ENCODE assay signal across 8 cellular contexts in the genomic region with DNA sequence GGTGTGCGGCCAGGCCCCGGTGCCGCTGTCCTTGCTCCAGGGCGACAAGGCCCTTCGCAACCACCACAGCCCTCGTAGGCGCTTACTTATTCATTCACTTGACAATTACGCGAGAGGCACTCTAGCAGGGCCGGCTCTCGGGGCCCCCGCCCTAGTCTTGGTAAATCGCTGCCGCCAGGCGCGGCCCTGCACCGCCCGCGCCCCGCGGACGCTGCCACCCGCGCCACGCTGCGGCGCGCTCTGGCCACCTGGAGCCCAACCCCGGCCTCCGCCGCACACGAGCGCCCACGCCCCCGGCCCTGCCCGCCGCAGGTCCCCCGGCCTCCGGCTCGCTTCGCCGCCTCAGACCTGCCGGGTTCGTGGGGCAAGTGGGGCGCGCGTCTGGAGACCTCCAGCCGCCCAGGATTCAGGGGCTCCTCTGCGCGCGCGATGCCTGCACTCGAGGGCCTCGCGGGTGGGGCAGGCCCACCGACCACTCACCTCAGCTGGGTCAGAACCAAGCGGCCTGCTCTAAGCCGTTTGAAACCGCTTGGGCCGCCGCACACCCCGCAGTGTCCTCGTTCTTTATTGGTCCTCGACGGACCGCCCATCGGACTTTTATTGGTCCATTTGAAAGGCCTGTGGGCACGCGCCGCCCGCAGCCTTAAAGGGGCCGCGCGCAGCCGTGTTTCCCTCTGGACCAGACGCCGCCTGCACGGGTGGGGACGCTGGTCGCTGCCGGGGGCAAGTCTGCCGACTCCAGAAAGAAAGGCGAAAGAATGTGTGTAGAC. TPM values are rescaled to one million over a fixed set of nuclear protein-coding genes. Genes with fewer than 3 reads are reported as not detected.
DNase-seq lines count a peak whose midpoint lies in the region; ATAC-seq and TF ChIP-seq lines count a peak whose summit lies in the region.

A gene (minus strand): TSS at position 541 of the 770 bp plus-strand sequence. CDS start 25,049 bp downstream, outside the sequence.

- no peaks in the 10 kb centered on the region for H4K20me1 ChIP-seq in mammary epithelial cell (ENCODE audit: insufficient read depth, low read length)

- intact Hi-C loops in mammary epithelial cell (cut with micrococcal nuclease): loop anchor here (2.0 kb wide), 1 partner anchor 19 kb away; no protein-coding TSS in a partner anchor

- H3K27ac ChIP-seq in mammary epithelial cell (ENCODE audit: insufficient read depth, low read depth, low read length) (peak within 1 kb of the TSS; percentile 56), skin epidermis (peak within 1 kb of the TSS; percentile 73 to 93 (median 85))

- in situ Hi-C loops in mammary epithelial cell (cut with MboI; ENCODE audit: low sequenced_read_pairs in 2 of 2): no loop called here

- dilution Hi-C loops in mammary epithelial cell (cut with HindIII; ENCODE audit: low sequenced_read_pairs): no loop called here

- no peak for TF ChIP-seq CTCF in AG04449 (IDR thresholded peaks at IDR 0.05; ENCODE audit: insufficient read depth, low read length, missing control alignments)
- no peak for TF ChIP-seq CTCF in WI38 (IDR thresholded peaks at IDR 0.05; ENCODE audit: low read depth, low read length)
- TF ChIP-seq CTCF in mammary epithelial cell (conservative IDR thresholded peaks at IDR 0.05 in 1 of 2, IDR thresholded peaks at IDR 0.05 in 1 of 2; ENCODE audit: extremely low read depth in 1 of 2, insufficient read depth in 1 of 2, low read depth in 1 of 2, low read length in 2 of 2): no peak

- peak within 1 kb of the TSS; percentile 95 for H2AFZ ChIP-seq in mammary epithelial cell (ENCODE audit: low read depth, low read length)

- ATAC-seq in GM18868 (IDR thresholded peaks at IDR 0.05; ENCODE audit: unreplicated experiment): peak; percentile 95
- ATAC-seq in HG03103 (IDR thresholded peaks at IDR 0.05; ENCODE audit: low read depth, unreplicated experiment): peak; percentile 89

- no peaks in the 10 kb centered on the region for H3K9me3 ChIP-seq in mammary epithelial cell (replicated peaks; ENCODE audit: insufficient read depth, low read length)

- H3K4me1 ChIP-seq in mammary epithelial cell (ENCODE audit: insufficient read depth, low read length): peaks cover 4% of the 10 kb centered on the region

- CTCF ChIA-PET in AG04449 (lab: Yijun Ruan, JAX): interaction anchor here (0.9 to 1.7 kb wide), 3 partner anchors 8 to 17 kb away, joined by 3 to 4 read pairs (median 3); no protein-coding TSS in a partner anchor
- CTCF ChIA-PET in mammary epithelial cell (lab: Charles Lee; ENCODE audit: low non-redundant PET): no interaction called here

- H3K4me2 ChIP-seq in mammary epithelial cell (ENCODE audit: insufficient read depth, low read depth, low read length): peak within 1 kb of the TSS; percentile 87

- no peaks in the 10 kb centered on the region for H3K36me3 ChIP-seq in mammary epithelial cell (ENCODE audit: insufficient read depth, low read length)

- POLR2A ChIA-PET in AG04449 (lab: Yijun Ruan, JAX): interaction anchor here (1.0 to 1.2 kb wide), 2 partner anchors 14 to 19 kb away, joined by 3 to 5 read pairs; no protein-coding TSS in a partner anchor

- no TSS peak for BruUV-seq in mammary epithelial cell (replicated peaks; lab: Mats Ljungman, UMichigan)

- DNase-seq in AG04449 (ENCODE audit: low read depth, low spot score): peak; percentile 42
- DNase-seq in NCI-H2171 treated with DMSO at 0.1 percent for 48 hours (lab: John Stamatoyannopoulos, UW): peak; percentile 86
- peak; percentile 86 for DNase-seq in mammary epithelial cell
- DNase-seq in iPS-NIHi11 (ENCODE audit: low spot score): peak; percentile 97

- peaks cover 55% of the 10 kb centered on the region for H3K79me2 ChIP-seq in mammary epithelial cell (ENCODE audit: insufficient read depth, low read length)

- 2% methylated on average over 29 of the region's 83 CpGs for WGBS in mammary epithelial cell (ENCODE audit: low coverage, missing lambda C conversion rate)

- H3K4me3 ChIP-seq in AG04449 (ENCODE audit: low read depth, low read length) (peak within 1 kb of the TSS; percentile 93), WI38 (ENCODE audit: low read depth, low read length) (peak within 1 kb of the TSS; percentile 93), mammary epithelial cell (replicated peaks in 1 of 3; ENCODE audit: insufficient read depth in 1 of 3, low read depth in 2 of 3, low read length in 3 of 3) (peak within 1 kb of the TSS; percentile 77 to 90 (median 87)), skin epidermis (peak within 1 kb of the TSS; percentile 57 to 100 (median 82))

- no peaks in the 10 kb centered on the region for H3K27me3 ChIP-seq in mammary epithelial cell (ENCODE audit: insufficient read depth, low read length)

- H3K9ac ChIP-seq in mammary epithelial cell (ENCODE audit: insufficient read depth, low read length): peak within 1 kb of the TSS; percentile 87

RNA-seq across cellular contexts. Expression of the gene that starts here (rescaled TPM):
- 100 to 1,000 TPM in 1 of 2 donors, 10 to 100 TPM in 1; 60.3 to 128 TPM for total RNA-seq in mammary epithelial cell
- polyA plus RNA-seq in mammary epithelial cell: 60.0 TPM
- 110 TPM for polyA minus RNA-seq in mammary epithelial cell

Comparison
In these comparisons a context has a peak if more than half of its experiments do, and no peak if none do; other contexts are left out.
1. Peak in every context shown above with its lines: DNase-seq, ATAC-seq, H3K4me3 ChIP-seq and H3K27ac ChIP-seq.
2. DNase-seq: peak in every context shown above with its lines; median percentile 97 in iPS-NIHi11; 86 in NCI-H2171 treated with DMSO at 0.1 percent for 48 hours; 86 in mammary epithelial cell; 42 in AG04449.